ENCODE assay signal across 7 cellular contexts in the genomic region with DNA sequence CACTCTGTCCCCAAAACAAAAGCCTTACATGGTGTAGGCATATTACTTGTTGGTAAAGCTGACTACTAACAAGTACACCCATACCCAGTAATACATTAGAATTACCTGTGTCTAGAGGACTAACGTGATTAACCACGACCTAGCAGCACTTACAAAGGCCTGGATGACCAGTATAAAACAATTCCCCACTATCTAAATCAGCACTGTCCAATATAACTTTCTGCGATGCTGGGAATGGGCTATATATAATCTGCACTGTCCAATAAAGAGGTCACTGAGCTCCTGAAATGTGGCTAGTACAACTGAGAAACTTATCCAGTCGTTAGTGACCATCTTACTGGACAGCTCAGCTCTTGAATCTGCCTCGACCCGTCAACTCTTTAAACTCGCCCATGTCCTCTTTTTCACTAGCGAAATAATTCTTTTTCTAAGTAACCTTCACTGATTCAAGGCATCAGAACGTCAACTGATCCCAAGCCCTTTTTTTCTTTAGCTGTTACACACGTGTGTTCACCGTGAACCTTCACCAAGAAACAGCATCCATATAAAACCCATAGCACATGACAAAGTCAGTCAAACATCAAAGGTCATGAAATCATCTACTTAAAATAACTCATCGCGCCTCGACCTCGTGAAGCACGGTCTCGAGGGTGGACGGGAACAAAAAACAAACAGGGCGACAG. TPM values are rescaled to one million over a fixed set of nuclear protein-coding genes. Genes with fewer than 3 reads are reported as not detected.
DNase-seq lines count a peak whose midpoint lies in the region; ATAC-seq and TF ChIP-seq lines count a peak whose summit lies in the region.

No MANE protein-coding gene starts in this region.

- 12% methylated on average over 19 of the region's 19 CpGs for WGBS in HUES64

- no peaks in the 10 kb centered on the region for H3K9me3 ChIP-seq in HUES64 (ENCODE audit: insufficient read depth, low read depth, low read length)

- peak overlapping the region; percentile 92 for H3K9ac ChIP-seq in HUES64 (ENCODE audit: low read depth, low read length)

- DNase-seq in amniotic epithelial cell (ENCODE audit: low read depth) (peak; percentile 44), kidney epithelial cell (ENCODE audit: low read depth) (no peak), foreskin melanocyte (no peak), cerebellar nuclear complex (lab: John Stamatoyannopoulos, UW) (no peak)

- H3K36me3 ChIP-seq in HUES64 (ENCODE audit: insufficient read depth, low read length) (no peaks in the 10 kb centered on the region), kidney epithelial cell (ENCODE audit: control insufficient read depth, insufficient read depth, low read length) (no peaks in the 10 kb centered on the region)

- peak; percentile 16 for ATAC-seq in GM18499 (IDR thresholded peaks at IDR 0.05; ENCODE audit: insufficient read depth, unreplicated experiment)

- H3K4me1 ChIP-seq in HUES64 (ENCODE audit: insufficient read depth, low read length): peaks cover 19% of the 10 kb centered on the region

- H3K4me3 ChIP-seq in HUES64 (ENCODE audit: low read length) (peak overlapping the region; percentile 97), kidney epithelial cell (ENCODE audit: low read depth, low read length) (peak overlapping the region; percentile 81)

- H3K27me3 ChIP-seq in HUES64 (ENCODE audit: insufficient read depth, low read length): no peaks in the 10 kb centered on the region
- H3K27me3 ChIP-seq in kidney epithelial cell (ENCODE audit: control insufficient read depth, insufficient read depth, low read length): no peaks in the 10 kb centered on the region

- no peak for TF ChIP-seq CTCF in kidney epithelial cell (IDR thresholded peaks at IDR 0.05; ENCODE audit: insufficient read depth, low read length, poor library complexity, severe bottlenecking)

- H3K27ac ChIP-seq in HUES64 (ENCODE audit: low read depth, low read length): peak overlapping the region; percentile 90
- peak overlapping the region; percentile 94 for H3K27ac ChIP-seq in temporal lobe (ENCODE audit: low read depth, low read length)

RNA-seq across cellular contexts. Expression of a gene that starts 0.9 kb away (rescaled TPM):
- polyA plus RNA-seq in HUES64 (2013, experiment 1 of 2): 17.7 TPM
- 16.9 TPM for polyA plus RNA-seq in HUES64 (2013, experiment 2 of 2)
- 13.6 and 15.9 TPM in 2 replicates for total RNA-seq in kidney epithelial cell
- 34.9 TPM for total RNA-seq in temporal lobe

RNA-seq across cellular contexts. Expression of a gene that starts 44.4 kb away (rescaled TPM):
- 19.1 TPM for polyA plus RNA-seq in HUES64 (2013, experiment 1 of 2)
- polyA plus RNA-seq in HUES64 (2013, experiment 2 of 2): 16.3 TPM
- total RNA-seq in kidney epithelial cell (0.21 TPM in 1 of 2 replicates, not detected in the other), temporal lobe (9.8 TPM)
